13 cellular contexts compared by ENCODE assay signal in the genomic region with DNA sequence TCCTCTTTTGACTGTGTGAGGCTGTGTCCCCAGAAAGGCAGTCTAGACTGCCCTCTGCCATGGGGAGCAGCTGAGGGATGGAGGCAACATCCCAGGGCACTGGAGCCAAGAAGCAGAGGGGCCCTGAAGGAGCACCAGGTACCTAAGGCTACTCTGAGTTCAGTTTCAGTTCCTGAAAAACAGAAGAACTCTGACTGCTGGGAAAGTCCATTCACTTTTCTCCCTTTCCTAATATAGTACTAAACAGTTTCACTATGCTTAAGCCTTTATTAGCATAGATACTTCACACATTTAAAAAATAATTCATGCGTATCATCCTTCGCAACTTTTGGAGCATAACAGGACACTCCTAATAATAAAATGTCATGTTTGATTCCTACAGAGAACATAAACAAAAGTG.
DNase-seq lines count a peak whose midpoint lies in the region; ATAC-seq lines count a peak whose summit lies in the region.
"Had no signal": no experiment of that assay in that cellular context is flagged by ENCODE, and none has a peak within 500 bp of the region (broad histone marks: within the 10 kb centered on the region; RNA-seq: fewer than 3 reads in every experiment).

No MANE protein-coding gene starts in this region.

- H3K4me2 ChIP-seq in neuronal stem cell (ENCODE audit: insufficient read depth, low read length, poor library complexity, severe bottlenecking): no peak overlapping the region

- peak overlapping the region; percentile 84 for H2BK5ac ChIP-seq in neuronal stem cell (ENCODE audit: low read length)

- no peak overlapping the region for H2BK15ac ChIP-seq in neuronal stem cell (ENCODE audit: low read length)

- no peak overlapping the region for H3K23ac ChIP-seq in neuronal stem cell (ENCODE audit: low read depth, low read length, poor library complexity)

- H3K79me1 ChIP-seq in neuronal stem cell (ENCODE audit: low read depth, low read length): peaks cover 2% of the 10 kb centered on the region

- H3K9ac ChIP-seq in neuronal stem cell (ENCODE audit: low read depth, low read length, poor library complexity): no peak overlapping the region

- H3K18ac ChIP-seq in neuronal stem cell (ENCODE audit: low read length): peak overlapping the region; percentile 54

- H2AK5ac ChIP-seq in neuronal stem cell (ENCODE audit: low read depth, low read length): no peak overlapping the region

- no peak overlapping the region for H2BK120ac ChIP-seq in neuronal stem cell (ENCODE audit: low read depth, low read length)

- WGBS in neuronal stem cell (ENCODE audit: extremely low coverage in 2 of 2, insufficient read length in 2 of 2, insufficient replicate concordance in 1 of 2), 2 donors: no CpG with 5 or more reads among the region's 2 CpGs

- H3K27me3 ChIP-seq in neuronal stem cell (ENCODE audit: control insufficient read depth in 3 of 3, insufficient read depth in 3 of 3, low read depth in 1 of 3, low read length in 3 of 3) (no peaks in the 10 kb centered on the region), MG63 (no peaks in the 10 kb centered on the region)
- H3K27me3 ChIP-seq: tibial artery had no signal

- peaks cover 0 to 4% of the 10 kb centered on the region in 2 donors for H3K36me3 ChIP-seq in neuronal stem cell (replicated peaks in 1 of 2; ENCODE audit: control insufficient read depth in 2 of 2, insufficient read depth in 2 of 2, low read length in 2 of 2)
- H3K36me3 ChIP-seq in MG63: no peaks in the 10 kb centered on the region
- H3K36me3 ChIP-seq: tibial artery had no signal

- H3K4me1 ChIP-seq in neuronal stem cell (ENCODE audit: control insufficient read depth in 2 of 2, insufficient read depth in 1 of 2, low read depth in 1 of 2, low read length in 2 of 2): peaks cover 0 to 2% of the 10 kb centered on the region in 2 donors

- H3K4ac ChIP-seq in neuronal stem cell (ENCODE audit: low read length): no peak overlapping the region

- no peak overlapping the region for H3K27ac ChIP-seq in neuronal stem cell (replicated peaks; ENCODE audit: low read length)
- H3K27ac ChIP-seq: tibial artery had no signal

- no peak overlapping the region for H2BK12ac ChIP-seq in neuronal stem cell (ENCODE audit: low read length)

- no peak overlapping the region for H2AFZ ChIP-seq in neuronal stem cell (ENCODE audit: low read length)

- H3K14ac ChIP-seq in neuronal stem cell (ENCODE audit: low read length): no peak overlapping the region

- peak; percentile 80 for ATAC-seq in GM19035 (IDR thresholded peaks at IDR 0.05; ENCODE audit: unreplicated experiment)
- ATAC-seq in HG02610 (IDR thresholded peaks at IDR 0.05; ENCODE audit: unreplicated experiment): peak; percentile 81
- ATAC-seq in HG03457 (IDR thresholded peaks at IDR 0.05; ENCODE audit: unreplicated experiment): peak; percentile 83
- ATAC-seq: activated naive CD8-positive, alpha-beta T cell treated with anti-CD3 and anti-CD28 coated beads, Interleukin-2, amount 50 U/mL, for 24 hours; effector memory CD8-positive, alpha-beta T cell; K562 had no signal

- no peak for DNase-seq in neuronal stem cell (ENCODE audit: low spot score)
- DNase-seq in activated CD4-positive, alpha-beta T cell treated with anti-CD3 and anti-CD28 coated beads for 48 hours: no peak
- DNase-seq in activated effector memory CD4-positive, alpha-beta T cell treated with Interleukin-2 at 50 U/mL for 16 hours: no peak
- DNase-seq in MG63: no peak
- DNase-seq in kidney glomerular epithelial cell (lab: John Stamatoyannopoulos, UW): no peak
- DNase-seq: activated naive CD8-positive, alpha-beta T cell treated with anti-CD3 and anti-CD28 coated beads, Interleukin-2, amount 50 U/mL, for 24 hours; effector memory CD8-positive, alpha-beta T cell; stimulated activated CD4-positive, alpha-beta T cell treated with anti-CD3 and anti-CD28 coated beads, Interleukin-2, amount 100 ng/mL, for 48 hours; tibial artery had no signal

- H4K91ac ChIP-seq in neuronal stem cell (ENCODE audit: low read depth, low read length, poor library complexity): no peak overlapping the region

- H3K9me3 ChIP-seq in neuronal stem cell (replicated peaks in 1 of 2; ENCODE audit: control insufficient read depth in 2 of 2, insufficient read depth in 1 of 2, low read depth in 1 of 2, low read length in 2 of 2) (peaks cover 0 to 2% of the 10 kb centered on the region in 2 donors), MG63 (no peaks in the 10 kb centered on the region)
- H3K9me3 ChIP-seq: tibial artery had no signal

- no peak overlapping the region for H3K4me3 ChIP-seq in neuronal stem cell (ENCODE audit: low read length in 2 of 2)
- no peak overlapping the region for H3K4me3 ChIP-seq in MG63
- H3K4me3 ChIP-seq: K562, tibial artery had no signal

- no peak overlapping the region for H4K8ac ChIP-seq in neuronal stem cell (ENCODE audit: low read depth, low read length)
